ENCODE assay signal across 8 cellular contexts in the genomic region with DNA sequence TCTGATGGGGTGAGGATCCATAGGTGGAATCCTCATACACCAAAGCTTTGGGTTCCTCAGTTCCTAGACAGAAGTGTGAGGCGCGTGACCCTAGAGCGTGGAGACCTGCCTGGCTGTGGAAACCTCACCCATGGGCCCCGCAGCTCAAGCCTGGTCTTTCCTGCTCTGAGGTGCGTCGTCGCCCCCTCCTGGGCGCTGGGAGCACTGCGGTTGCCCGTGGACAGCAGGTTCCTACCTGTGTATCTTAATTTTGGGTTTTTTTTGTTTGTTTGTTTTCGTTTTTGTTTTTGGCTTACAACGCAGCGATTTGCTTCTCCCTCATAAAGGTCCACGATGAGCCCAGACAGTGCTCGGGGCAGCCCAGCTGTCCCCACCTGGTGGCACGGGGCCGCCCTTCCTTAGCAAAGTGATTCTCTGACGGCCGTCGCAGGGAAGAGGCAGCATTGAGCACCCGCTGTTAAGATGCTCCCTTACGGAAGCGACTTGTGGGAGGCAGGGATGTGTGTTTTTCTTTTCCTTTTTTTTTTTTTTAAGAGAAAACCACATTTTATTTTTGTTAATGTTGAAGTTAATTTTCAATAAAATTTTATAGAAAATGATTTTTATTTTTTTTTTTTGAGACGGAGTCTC. TPM values are rescaled to one million over a fixed set of nuclear protein-coding genes. Genes with fewer than 3 reads are reported as not detected.
DNase-seq lines count a peak whose midpoint lies in the region; ATAC-seq and TF ChIP-seq lines count a peak whose summit lies in the region.

No MANE protein-coding gene starts in this region.

- H4K12ac ChIP-seq in trophoblast cell (ENCODE audit: low read depth, low read length), result no peak overlapping the region

- peaks cover 12% of the 10 kb centered on the region for H3K4me1 Mint-ChIP-seq in glutamatergic neuron (ENCODE audit: low read depth, unreplicated experiment)

- TF ChIP-seq EP300 in transverse colon (IDR thresholded peaks at IDR 0.05; ENCODE audit: low read depth), result no peak

- H2BK120ac ChIP-seq in trophoblast cell (ENCODE audit: insufficient read depth, low read length, poor library complexity), result no peak overlapping the region

- H3K36me3 Mint-ChIP-seq in glutamatergic neuron (ENCODE audit: unreplicated experiment), result no peaks in the 10 kb centered on the region

- H3K4me2 ChIP-seq in trophoblast cell (ENCODE audit: low read length), result peak overlapping the region; percentile 45

- H2BK5ac ChIP-seq in trophoblast cell (ENCODE audit: low read depth, low read length, poor library complexity), result no peak overlapping the region

- H3K4me1 ChIP-seq in SJSA1 (replicated peaks), result peaks cover 47% of the 10 kb centered on the region
- no peaks in the 10 kb centered on the region for H3K4me1 ChIP-seq in trophoblast cell (ENCODE audit: control insufficient read depth in 1 of 2, insufficient read depth in 2 of 2, low read length in 2 of 2)
- H3K4me1 ChIP-seq in transverse colon, result no peaks in the 10 kb centered on the region

- no peak overlapping the region for H2AFZ ChIP-seq in trophoblast cell (ENCODE audit: insufficient read depth, low read length, poor library complexity)

- in situ Hi-C loops in KBM-7 (cut with MboI; ENCODE audit: low pct_unique_long_range_greater_than_20kb, low sequenced_read_pairs), result no loop called here
- in situ Hi-C loops in transverse colon (cut with MboI; ENCODE audit: low pct_ligation_motif_present in 1 of 4, low pct_unique_long_range_greater_than_20kb in 1 of 4, low sequenced_read_pairs in 3 of 4), result loop anchor here in 1 of 4 donors (25.0 kb wide), 1 partner anchor 163 kb away; no protein-coding TSS in a partner anchor

- no peak for TF ChIP-seq POLR2A in transverse colon (IDR thresholded peaks at IDR 0.05)

- H3K18ac ChIP-seq in trophoblast cell (ENCODE audit: low read length), result no peak overlapping the region

- H3K9me3 ChIP-seq in SJSA1 (replicated peaks) (0 out of 2 replicates have a peak, but pooled peaks cover 4% of the 10 kb centered on the region), trophoblast cell (ENCODE audit: insufficient read depth, low read depth, low read length) (peaks cover 2% of the 10 kb centered on the region), transverse colon (no peaks in the 10 kb centered on the region)

- TF ChIP-seq CTCF in GM10266 (IDR thresholded peaks at IDR 0.05; ENCODE audit: control insufficient read depth, insufficient read depth, low read depth, missing control alignments), result peak; percentile 91
- peak; percentile 93 for TF ChIP-seq CTCF in glutamatergic neuron (IDR thresholded peaks at IDR 0.05; ENCODE audit: partially characterized antibody, unreplicated experiment)
- peak; percentile 90 to 95 (median 94) for TF ChIP-seq CTCF in transverse colon (IDR thresholded peaks at IDR 0.05)

- no peaks in the 10 kb centered on the region for H3K79me1 ChIP-seq in trophoblast cell (ENCODE audit: low read length)

- DNase-seq in GM10266 (ENCODE audit: extremely low spot score) (peak; percentile 91), KBM-7 (peak; percentile 71), SJSA1 (ENCODE audit: low read depth in 1 of 2, low spot score in 2 of 2) (peak; percentile 74 to 79), glutamatergic neuron (peak; percentile 84), trophoblast cell (peak; percentile 57 to 83), transverse colon (peak; percentile 82)
- peak; percentile 75 for DNase-seq in activated gamma-delta T cell treated with anti-CD3 and anti-CD28 coated beads, Interleukin-2, amount 50 U/mL, for 16 hours (ENCODE audit: low read depth)

- H3K27ac ChIP-seq in SJSA1 (no peak overlapping the region), trophoblast cell (ENCODE audit: low read depth, low read length) (no peak overlapping the region), transverse colon (no peak overlapping the region)

- no peak for ATAC-seq in GM21423 (IDR thresholded peaks at IDR 0.05; ENCODE audit: unreplicated experiment)

- H3K27me3 Mint-ChIP-seq in glutamatergic neuron (ENCODE audit: unreplicated experiment), result peaks cover 11% of the 10 kb centered on the region

- no peaks in the 10 kb centered on the region for H3K79me2 ChIP-seq in trophoblast cell (ENCODE audit: control insufficient read depth, insufficient read depth, low read length, poor library complexity)

- H4K91ac ChIP-seq in trophoblast cell (ENCODE audit: low read depth, low read length), result no peak overlapping the region

- H3K9me3 Mint-ChIP-seq in glutamatergic neuron (ENCODE audit: unreplicated experiment), result peaks cover 8% of the 10 kb centered on the region

- H3K14ac ChIP-seq in trophoblast cell (ENCODE audit: low read length), result no peak overlapping the region

- no peak overlapping the region for H3K4ac ChIP-seq in trophoblast cell (ENCODE audit: low read depth, low read length)

- peaks cover 66% of the 10 kb centered on the region for H3K36me3 ChIP-seq in SJSA1
- H3K36me3 ChIP-seq in trophoblast cell (ENCODE audit: control insufficient read depth in 1 of 2, insufficient read depth in 2 of 2, low read length in 2 of 2), result no peaks in the 10 kb centered on the region
- peaks cover 0 to 25% (median 9%) of the 10 kb centered on the region in 4 donors for H3K36me3 ChIP-seq in transverse colon

- intact Hi-C loops in transverse colon (cut with DNase I; ENCODE audit: low total_unique reads), result loop anchor here (1.0 kb wide), 1 partner anchor 16 kb away; no protein-coding TSS in a partner anchor

- no peak overlapping the region for H3K27ac Mint-ChIP-seq in glutamatergic neuron (ENCODE audit: unreplicated experiment)

- H3K4me3 ChIP-seq in SJSA1 (no peak overlapping the region), trophoblast cell (ENCODE audit: low read depth, low read length) (no peak overlapping the region), transverse colon (no peak overlapping the region)

- H3K27me3 ChIP-seq in SJSA1 (replicated peaks) (no peaks in the 10 kb centered on the region), trophoblast cell (ENCODE audit: insufficient read depth, low read length) (no peaks in the 10 kb centered on the region), transverse colon (no peaks in the 10 kb centered on the region)

- H4K8ac ChIP-seq in trophoblast cell (ENCODE audit: low read depth, low read length), result no peak overlapping the region

- no peak overlapping the region for H3K23ac ChIP-seq in trophoblast cell (ENCODE audit: low read length)

- peak overlapping the region; percentile 8 for H3K4me3 Mint-ChIP-seq in glutamatergic neuron (ENCODE audit: unreplicated experiment)

- H2AK5ac ChIP-seq in trophoblast cell (ENCODE audit: low read length), result no peak overlapping the region

- WGBS in trophoblast cell (ENCODE audit: extremely low coverage, insufficient coverage, insufficient read length), result no CpG with 5 or more reads among the region's 24 CpGs
- 28 to 72% methylated on average over 9 to 23 of the region's 24 CpGs for WGBS in transverse colon (ENCODE audit: low coverage in 1 of 2), 2 donors

- no peak overlapping the region for H2BK12ac ChIP-seq in trophoblast cell (ENCODE audit: low read length)

- no peak overlapping the region for H3K9ac ChIP-seq in trophoblast cell (ENCODE audit: low read length)

RNA-seq across cellular contexts. Expression of gene TRAPPC10, which starts 36.5 kb away (rescaled TPM):
- total RNA-seq in SJSA1 (2014; rRNA removed; shearing (Covaris generic)), result 29.1 and 30.2 TPM in 2 replicates
- total RNA-seq in glutamatergic neuron (ENCODE audit: unreplicated experiment), result 48.4 TPM
- 19.1 and 20.0 TPM in 2 replicates for polyA plus RNA-seq in trophoblast cell (2013)
- 10 to 100 TPM; 71.0 to 81.5 (median 79.8) TPM for total RNA-seq in transverse colon
